ENCODE assay signal across 8 cellular contexts in the genomic region with DNA sequence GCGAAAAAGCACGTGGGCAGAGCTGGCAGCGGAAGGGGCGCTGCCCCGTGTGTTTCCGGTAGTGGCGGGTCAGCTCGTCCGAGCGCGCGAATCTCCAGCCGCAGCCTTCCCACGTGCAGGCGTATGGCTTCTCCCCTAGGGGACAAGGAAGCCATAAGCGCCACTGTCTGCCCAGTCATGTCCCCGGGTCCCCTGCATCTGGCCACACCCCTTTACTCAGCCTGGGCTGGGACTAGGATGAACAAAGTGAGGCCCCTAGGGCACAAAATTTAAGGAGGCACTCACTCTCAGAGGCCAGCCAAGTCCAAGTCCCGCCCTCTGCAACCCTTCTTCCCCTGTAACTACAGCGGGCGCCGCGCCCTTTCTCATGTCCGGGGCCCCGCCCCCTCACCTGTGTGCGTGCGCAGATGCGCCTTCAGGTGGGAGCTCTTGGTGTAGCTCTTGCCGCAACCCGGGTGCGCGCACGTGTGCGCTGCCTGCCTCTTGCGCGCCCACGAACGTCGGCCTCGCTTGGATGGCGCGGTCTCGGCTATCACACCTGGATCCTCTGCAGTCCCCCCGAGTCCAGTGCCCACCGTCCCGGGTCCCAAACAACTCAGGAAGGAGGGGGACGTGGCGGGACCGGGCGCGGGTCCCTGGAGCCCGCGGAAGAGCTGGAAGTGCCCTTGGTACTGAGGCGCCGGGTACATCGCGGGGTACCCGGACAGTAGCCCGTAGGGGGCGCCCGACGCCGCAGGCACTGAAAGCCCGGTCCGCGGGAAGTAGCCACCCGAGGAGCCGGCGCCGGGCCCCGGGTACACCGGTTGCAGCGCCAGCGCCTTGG. TPM values are rescaled to one million over a fixed set of nuclear protein-coding genes. Genes with fewer than 3 reads are reported as not detected.
DNase-seq lines count a peak whose midpoint lies in the region; ATAC-seq and TF ChIP-seq lines count a peak whose summit lies in the region.

No MANE protein-coding gene starts in this region.

- peaks cover 0 to 51% of the 10 kb centered on the region in 2 donors for H3K4me1 ChIP-seq in left lung

- TF ChIP-seq CTCF in chondrocyte (IDR thresholded peaks at IDR 0.05), result peak; percentile 80
- peak; percentile 62 to 71 for TF ChIP-seq CTCF in left lung (IDR thresholded peaks at IDR 0.05)

- H3K27me3 Mint-ChIP-seq in chondrocyte (ENCODE audit: low read depth), result peaks cover 20% of the 10 kb centered on the region

- H3K36me3 ChIP-seq in left lung, result no peaks in the 10 kb centered on the region

- peak; percentile 57 for TF ChIP-seq POLR2A in GM15510 (IDR thresholded peaks at IDR 0.05; ENCODE audit: borderline replicate concordance, extremely low read depth, insufficient read length)

- H3K36me3 Mint-ChIP-seq in chondrocyte (ENCODE audit: low read depth), result no peaks in the 10 kb centered on the region

- no peaks in the 10 kb centered on the region for H3K9me3 Mint-ChIP-seq in chondrocyte (ENCODE audit: low read depth)

- intact Hi-C loops in left lung (cut with DNase I), result loop anchor here in 1 of 2 donors (10.0 kb wide), 1 partner anchor 80 kb away; the partner anchor contains the start of gene DAND5

- H3K4me3 Mint-ChIP-seq in chondrocyte (ENCODE audit: unreplicated experiment), result peak overlapping the region; percentile 62

- ATAC-seq in left lung, result peak; percentile 72
- ATAC-seq in HG03520 (IDR thresholded peaks at IDR 0.05; ENCODE audit: unreplicated experiment), result no peak

- peaks cover 18% of the 10 kb centered on the region for H3K4me1 Mint-ChIP-seq in chondrocyte (ENCODE audit: low read depth)

- H3K27ac ChIP-seq in left lung, result peak overlapping the region in 1 of 2 donors; percentile 29

- no peak overlapping the region for H3K27ac Mint-ChIP-seq in chondrocyte (ENCODE audit: unreplicated experiment)

- peak overlapping the region; percentile 33 to 48 for H3K4me3 ChIP-seq in left lung

- peaks cover 0 to 32% of the 10 kb centered on the region in 2 donors for H3K27me3 ChIP-seq in left lung

- DNase-seq in NCI-H2081 (lab: John Stamatoyannopoulos, UW) (peak; percentile 90 to 95), chondrocyte (ENCODE audit: low spot score) (no peak), left lung (peak; percentile 88 to 97), 8988T (no peak)
- DNase-seq in activated CD4-positive, alpha-beta T cell treated with anti-CD3 and anti-CD28 coated beads for 24 hours (ENCODE audit: low read depth in 2 of 2), result peak; percentile 84 to 91
- DNase-seq in stimulated activated CD4-positive, alpha-beta T cell treated with anti-CD3 and anti-CD28 coated beads, TNF-alpha, amount 100 ng/mL, for 24 hours (ENCODE audit: low read depth in 3 of 3), result peak; percentile 74 to 96 (median 79)

- peaks cover 3 to 7% of the 10 kb centered on the region in 2 donors for H3K9me3 ChIP-seq in left lung

RNA-seq across cellular contexts. Expression of gene KLF1, which starts 1.9 kb away (rescaled TPM):
- total RNA-seq in chondrocyte (not detected in 3 replicates), left lung (under 1 TPM in 1 of 2 donors, not detected in 1; 0.50 TPM)

RNA-seq across cellular contexts. Expression of gene DNASE2, which starts 3.9 kb away (rescaled TPM):
- 36.6 to 52.8 TPM (median 50.9 TPM) in 3 replicates for total RNA-seq in chondrocyte
- 10 to 100 TPM; 64.8 to 72.8 TPM for total RNA-seq in left lung

RNA-seq across cellular contexts. Expression of gene GCDH, which starts 5.8 kb away (rescaled TPM):
- total RNA-seq in chondrocyte (13.2 to 21.3 TPM (median 14.4 TPM) in 3 replicates), left lung (10 to 100 TPM; 23.6 to 26.7 TPM)

RNA-seq across cellular contexts. Expression of gene SYCE2, which starts 34.0 kb away (rescaled TPM):
- 0.53 TPM in 1 of 3 replicates, not detected in the others for total RNA-seq in chondrocyte
- under 1 TPM in 1 of 2 donors, not detected in 1; 0.41 TPM for total RNA-seq in left lung

RNA-seq across cellular contexts. Expression of gene MAST1, which starts 46.8 kb away (rescaled TPM):
- total RNA-seq in chondrocyte (0.44 to 1.6 TPM (median 0.97 TPM) in 3 replicates), left lung (under 1 TPM; 0.15 to 0.29 TPM)

Comparison
In these comparisons a context has a peak if more than half of its experiments do, and no peak if none do; other contexts are left out.
1. DNase-seq: peak in NCI-H2081 (2 of 2), activated CD4-positive, alpha-beta T cell treated with anti-CD3 and anti-CD28 coated beads for 24 hours (2 of 2), left lung (2 of 2) and stimulated activated CD4-positive, alpha-beta T cell treated with anti-CD3 and anti-CD28 coated beads, TNF-alpha, amount 100 ng/mL, for 24 hours (3 of 3); none in chondrocyte (single experiment) and 8988T (single experiment).